In the genomic region with DNA sequence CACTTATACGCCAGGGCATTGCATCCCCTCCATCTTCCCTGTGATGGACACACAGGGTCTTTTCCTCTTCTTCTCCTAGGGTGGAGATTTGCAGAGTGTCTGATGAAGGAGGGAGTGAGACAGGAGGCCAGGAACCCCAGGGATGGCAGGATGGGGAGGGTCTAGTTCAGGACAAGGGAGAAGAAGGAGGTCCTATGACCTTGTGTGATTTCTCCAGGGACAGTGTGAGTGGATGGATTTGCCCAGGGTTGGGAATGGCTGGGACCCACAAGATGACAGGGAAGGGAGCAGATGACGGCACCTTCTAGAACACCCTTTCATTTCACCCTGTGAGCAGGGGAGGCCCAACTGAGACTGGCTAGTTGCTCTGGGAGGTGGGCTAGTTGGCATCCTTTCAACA, we compare ENCODE assay signal across 7 cellular contexts. TPM values are rescaled to one million over a fixed set of nuclear protein-coding genes. Genes with fewer than 3 reads are reported as not detected.
"Had no signal": no experiment of that assay in that cellular context is flagged by ENCODE, and none has a peak within 500 bp of the region (broad histone marks: within the 10 kb centered on the region; RNA-seq: fewer than 3 reads in every experiment).

No MANE protein-coding gene starts in this region.

- H3K4me1 ChIP-seq: HAP-1 had no signal

- H2AFZ ChIP-seq: GM23248, GM23338 had no signal

- DNase-seq: GOT3, HCEC 1CT, HFFc6 had no signal

- H3K4me1 Mint-ChIP-seq: GM23338 had no signal

- H3K4me3 Mint-ChIP-seq: GM23338, H9, HFFc6 had no signal

- H3K4me3 ChIP-seq: GM23248, GM23338, HAP-1 had no signal

- H3K9me3 ChIP-seq: HAP-1 had no signal

- H3K27ac Mint-ChIP-seq: GM23338, H9, HFFc6 had no signal

- H3K36me3 ChIP-seq: HAP-1 had no signal

- H3K9me3 Mint-ChIP-seq: H9, HFFc6 had no signal

- H3K27ac ChIP-seq: GM23248 had no signal

- H3K4me2 ChIP-seq: GM23338 had no signal

RNA-seq across cellular contexts. Expression of a gene that starts 34.2 kb away (rescaled TPM):
- total RNA-seq: GM23248, HFFc6 had no signal
